ENCODE assay signal across 8 cellular contexts in the genomic region with DNA sequence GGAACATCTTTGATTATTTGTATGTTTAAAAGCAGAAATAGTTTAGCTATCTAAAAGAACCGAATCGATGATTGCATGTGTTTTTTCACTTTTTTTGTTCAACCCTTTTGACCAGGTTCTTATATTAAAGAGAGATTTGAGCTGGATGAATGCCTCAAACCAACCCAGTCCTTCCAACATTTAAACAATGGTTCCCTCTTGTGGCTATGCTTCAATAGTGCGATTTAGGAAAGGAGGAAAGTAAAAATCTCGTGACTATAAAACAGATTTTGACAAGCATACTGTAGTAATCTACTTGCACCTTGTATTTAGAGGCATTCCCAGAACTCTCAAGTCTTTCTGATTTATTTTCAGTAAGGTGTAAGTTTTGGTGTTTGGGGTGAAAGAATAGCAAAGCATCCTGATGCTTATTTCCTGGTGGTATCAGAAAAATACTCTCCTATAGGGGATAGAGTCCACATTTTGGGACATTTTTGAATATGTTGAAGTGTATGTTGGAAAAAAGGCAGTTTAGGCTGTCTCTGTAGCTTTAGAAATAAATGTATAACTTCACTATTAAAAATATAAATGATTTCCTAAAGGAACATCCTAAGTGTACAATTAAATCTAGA.
A peak's percentile ranks its signal among the peaks of the same experiment; 100 is the strongest.
DNase-seq lines count a peak whose midpoint lies in the region; ATAC-seq and TF ChIP-seq lines count a peak whose summit lies in the region.

No MANE protein-coding gene starts in this region.

- WGBS in right lobe of liver (ENCODE audit: insufficient coverage, low coverage, low lambda C conversion rate, missing lambda C conversion rate) = 2% methylated on average over 4 of the region's 4 CpGs
- 5% methylated on average over 4 of the region's 4 CpGs for WGBS in right cardiac atrium

- H3K36me3 ChIP-seq in GM23338 (ENCODE audit: insufficient read depth) (no peaks in the 10 kb centered on the region), right lobe of liver (no peaks in the 10 kb centered on the region)

- H3K27me3 ChIP-seq in GM23338 (ENCODE audit: insufficient read depth) = no peaks in the 10 kb centered on the region
- no peaks in the 10 kb centered on the region for H3K27me3 ChIP-seq in right lobe of liver
- no peaks in the 10 kb centered on the region for H3K27me3 ChIP-seq in right cardiac atrium (ENCODE audit: control insufficient read depth, insufficient read depth)

- no peak overlapping the region for H3K4me2 ChIP-seq in GM23338

- no peak overlapping the region for H3K4me3 Mint-ChIP-seq in GM23338

- peaks cover 4% of the 10 kb centered on the region; the same call in 2 of the 3 replicates for H3K36me3 Mint-ChIP-seq in GM23338 (ENCODE audit: low read depth)

- no peaks in the 10 kb centered on the region for H3K9me2 ChIP-seq in GM23338 (ENCODE audit: insufficient read depth)

- H3K4me1 ChIP-seq in GM23338 (ENCODE audit: insufficient read depth) (peaks cover 62% of the 10 kb centered on the region), right lobe of liver (no peaks in the 10 kb centered on the region), right cardiac atrium (ENCODE audit: control insufficient read depth, insufficient read depth, low read length) (no peaks in the 10 kb centered on the region)

- intact Hi-C loops in right lobe of liver (cut with DNase I) (no loop called here), right cardiac atrium (cut with DNase I) (no loop called here)

- no peak overlapping the region for H3K27ac Mint-ChIP-seq in GM23338

- no peaks in the 10 kb centered on the region for H3K9me3 ChIP-seq in right lobe of liver
- H3K9me3 ChIP-seq in right cardiac atrium (ENCODE audit: control insufficient read depth, low read length) = no peaks in the 10 kb centered on the region

- TF ChIP-seq CTCF in C4-2B (conservative IDR thresholded peaks at IDR 0.05) (peak; percentile 64), GM23338 (conservative IDR thresholded peaks at IDR 0.05; ENCODE audit: low read depth in 2 of 2) (peak; percentile 87 to 96), right lobe of liver (IDR thresholded peaks at IDR 0.05) (peak in 3 of 4 donors; percentile 28 to 39 (median 32))

- peaks cover 53% of the 10 kb centered on the region for H3K4me1 Mint-ChIP-seq in GM23338

- peaks cover 2% of the 10 kb centered on the region; the same call in 1 of the 3 replicates for H3K9me3 Mint-ChIP-seq in GM23338

- H3F3A ChIP-seq in GM23338 (replicated peaks; ENCODE audit: low read depth) = no peaks in the 10 kb centered on the region

- no peak overlapping the region for H3K4me3 ChIP-seq in GM23338
- H3K4me3 ChIP-seq in right lobe of liver = no peak overlapping the region
- no peak overlapping the region for H3K4me3 ChIP-seq in right cardiac atrium (ENCODE audit: low read length)

- H4K20me1 ChIP-seq in GM23338 (replicated peaks; ENCODE audit: insufficient read depth) = no peaks in the 10 kb centered on the region

- H3K27ac ChIP-seq in C4-2B (no peak overlapping the region), GM23338 (ENCODE audit: low read depth) (no peak overlapping the region), right lobe of liver (no peak overlapping the region), right cardiac atrium (ENCODE audit: low read length) (no peak overlapping the region)

- no peaks in the 10 kb centered on the region for H3K27me3 Mint-ChIP-seq in GM23338 (ENCODE audit: insufficient read depth, low read depth, poor library complexity)

- ATAC-seq in GM23338 (peak; percentile 71), right lobe of liver (no peak), GM18520 (IDR thresholded peaks at IDR 0.05; ENCODE audit: unreplicated experiment) (no peak), right cardiac atrium (no peak)

- H2AFZ ChIP-seq in GM23338 = no peak overlapping the region

- H3K79me2 ChIP-seq in GM23338 (replicated peaks; ENCODE audit: insufficient read depth) = no peaks in the 10 kb centered on the region

- peak; percentile 80 for DNase-seq in GM23338 (ENCODE audit: low spot score)
- DNase-seq in NCI-H446 (lab: John Stamatoyannopoulos, UW) = peak; percentile 7 to 15
- peak; percentile 58 for DNase-seq in astrocyte of the hippocampus (ENCODE audit: low read depth, low spot score)
- DNase-seq in right lobe of liver = no peak
- no peak for DNase-seq in activated gamma-delta T cell (lab: John Stamatoyannopoulos, UW)
- DNase-seq in right cardiac atrium = no peak

- no peak for TF ChIP-seq POLR2A in right lobe of liver (IDR thresholded peaks at IDR 0.05)

TF ChIP-seq in GM23338, 12 proteins besides CTCF, POLR2A, EP300 and RAD21:
- TF ChIP-seq NANOG (IDR thresholded peaks at IDR 0.05; ENCODE audit: borderline replicate concordance) (no peak), CREB1 (CRISPR knock-in tag; IDR thresholded peaks at IDR 0.05; ENCODE audit: low read depth) (no peak), EZH2 (IDR thresholded peaks at IDR 0.05; ENCODE audit: low read depth, unreplicated experiment) (no peak)

Comparison
In these comparisons a context has a peak if more than half of its experiments do, and no peak if none do; other contexts are left out.
1. CTCF ChIP-seq: peak in every context shown above with its lines; median percentile 92 in GM23338; 64 in C4-2B; 32 in right lobe of liver.
2. DNase-seq: peak in GM23338 (single experiment), NCI-H446 (2 of 2) and astrocyte of the hippocampus (single experiment); none in right lobe of liver (0 of 3), activated gamma-delta T cell (single experiment) and right cardiac atrium (0 of 3).